Comparison of ENCODE assay signal across 15 cellular contexts in the genomic region with DNA sequence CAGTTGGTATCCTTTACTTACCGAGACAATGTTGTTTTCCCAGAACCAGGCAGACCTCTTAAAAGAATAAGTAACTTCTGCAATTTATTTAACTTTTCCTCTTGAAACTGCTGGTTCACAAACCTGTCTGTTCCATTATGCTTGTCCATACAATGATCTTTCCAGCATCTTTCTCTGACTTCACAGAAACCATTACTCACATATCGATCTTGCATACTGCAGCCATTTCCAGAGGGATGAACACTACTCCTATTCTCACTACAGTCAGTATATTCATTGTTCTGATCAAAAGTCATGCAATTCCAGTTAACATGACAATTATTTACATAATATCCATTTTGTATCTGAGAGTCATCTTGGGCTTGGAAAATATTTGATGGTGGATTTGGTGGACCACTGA. TPM values are rescaled to one million over a fixed set of nuclear protein-coding genes. Genes with fewer than 3 reads are reported as not detected.
DNase-seq lines count a peak whose midpoint lies in the region; ATAC-seq and TF ChIP-seq lines count a peak whose summit lies in the region.
"Had no signal": no experiment of that assay in that cellular context is flagged by ENCODE, and none has a peak within 500 bp of the region (broad histone marks: within the 10 kb centered on the region; RNA-seq: fewer than 3 reads in every experiment).

No MANE protein-coding gene starts in this region.

- H3K9me3 ChIP-seq in parathyroid adenoma (ENCODE audit: control insufficient read depth, low read length), result no peaks in the 10 kb centered on the region
- H3K9me3 ChIP-seq: sigmoid colon, SJSA1 had no signal

- H3K27ac Mint-ChIP-seq in activated T-cell treated with anti-CD3 and anti-CD28 coated beads, Interleukin-2, amount 50 U/mL, for 72 hours, result peak overlapping the region; percentile 96
- no peak overlapping the region for H3K27ac Mint-ChIP-seq in central memory CD8-positive, alpha-beta T cell (ENCODE audit: low read depth)

- H3K4me3 ChIP-seq in NB4 (ENCODE audit: low read depth, low read length), result peak overlapping the region; percentile 43
- peak overlapping the region; percentile 23 for H3K4me3 ChIP-seq in parathyroid adenoma (ENCODE audit: low read depth, low read length)
- H3K4me3 ChIP-seq: sigmoid colon, SJSA1 had no signal

- H3K4me3 Mint-ChIP-seq in activated T-cell treated with anti-CD3 and anti-CD28 coated beads, Interleukin-2, amount 50 U/mL, for 72 hours, result peak overlapping the region; percentile 79 to 84
- peak overlapping the region; percentile 39 for H3K4me3 Mint-ChIP-seq in central memory CD8-positive, alpha-beta T cell

- no peak overlapping the region for H3K27ac ChIP-seq in parathyroid adenoma
- H3K27ac ChIP-seq: sigmoid colon had no signal

- no peak overlapping the region for H3K4me2 ChIP-seq in parathyroid adenoma (ENCODE audit: low read length)

- no peaks in the 10 kb centered on the region for H3K36me3 ChIP-seq in parathyroid adenoma (ENCODE audit: control insufficient read depth, insufficient read depth, low read length)

- peaks cover 13% of the 10 kb centered on the region for H3K4me1 ChIP-seq in parathyroid adenoma

- TF ChIP-seq POLR2A in NB4 (IDR thresholded peaks at IDR 0.05; ENCODE audit: extremely low read depth, insufficient read length), result no peak

- H3K4me1 Mint-ChIP-seq in activated T-cell treated with anti-CD3 and anti-CD28 coated beads, Interleukin-2, amount 50 U/mL, for 72 hours (ENCODE audit: low read depth), result peaks cover 74% of the 10 kb centered on the region
- peaks cover 61% of the 10 kb centered on the region for H3K4me1 Mint-ChIP-seq in central memory CD8-positive, alpha-beta T cell

- H2AFZ ChIP-seq in parathyroid adenoma, result no peak overlapping the region

- peaks cover 30 to 34% of the 10 kb centered on the region in 2 donors for H3K36me3 Mint-ChIP-seq in activated T-cell treated with anti-CD3 and anti-CD28 coated beads, Interleukin-2, amount 50 U/mL, for 72 hours (ENCODE audit: insufficient read depth in 2 of 2)
- H3K36me3 Mint-ChIP-seq in central memory CD8-positive, alpha-beta T cell (ENCODE audit: insufficient read depth), result peaks cover 39% of the 10 kb centered on the region

- ATAC-seq in activated T-cell treated with anti-CD3 and anti-CD28 coated beads, Interleukin-2, amount 50 U/mL, for 72 hours (replicated peaks in 1 of 2), result no peak
- ATAC-seq in central memory CD8-positive, alpha-beta T cell (replicated peaks; ENCODE audit: extremely low read depth, poor library complexity, severe bottlenecking), result no peak
- no peak for ATAC-seq in HG03520 (IDR thresholded peaks at IDR 0.05; ENCODE audit: unreplicated experiment)
- ATAC-seq: left lobe of liver had no signal

- H3K79me2 ChIP-seq in parathyroid adenoma, result peaks cover 28% of the 10 kb centered on the region

- H3K27me3 Mint-ChIP-seq in activated T-cell treated with anti-CD3 and anti-CD28 coated beads, Interleukin-2, amount 50 U/mL, for 72 hours (ENCODE audit: low read depth), result no peaks in the 10 kb centered on the region
- H3K27me3 Mint-ChIP-seq in central memory CD8-positive, alpha-beta T cell, result no peaks in the 10 kb centered on the region

- TF ChIP-seq CTCF in NB4 (IDR thresholded peaks at IDR 0.05; ENCODE audit: low read depth, low read length) (no peak), parathyroid adenoma (IDR thresholded peaks at IDR 0.05) (no peak)

- no peaks in the 10 kb centered on the region for H3K27me3 ChIP-seq in parathyroid adenoma (ENCODE audit: control insufficient read depth, insufficient read depth, low read length)
- H3K27me3 ChIP-seq: sigmoid colon, SJSA1 had no signal

- DNase-seq in activated T-cell treated with anti-CD3 and anti-CD28 coated beads, Interleukin-2, amount 50 U/mL, for 72 hours, result no peak
- DNase-seq in activated T-cell treated with anti-CD3 and anti-CD28 coated beads, Interleukin-2, amount 50 U/mL, for 1 hour, result no peak
- no peak for DNase-seq in NB4 (ENCODE audit: low read depth)
- no peak for DNase-seq in central memory CD8-positive, alpha-beta T cell (ENCODE audit: low spot score in 2 of 2)
- no peak for DNase-seq in MV-4-11 (lab: John Stamatoyannopoulos, UW)
- DNase-seq in NCI-H2081 (lab: John Stamatoyannopoulos, UW), result no peak
- DNase-seq: activated CD8-positive, alpha-beta memory T cell treated with anti-CD3 and anti-CD28 coated beads, Interleukin-2, amount 50 U/mL, for 4 hours; aorta; NCI-H1105 treated with DMSO at 0.1 percent for 48 hours; sigmoid colon; stimulated activated naive CD4-positive, alpha-beta T cell treated with Interleukin-2 at 50 U/mL for 16 hours had no signal

- no peaks in the 10 kb centered on the region for H3K9me3 Mint-ChIP-seq in activated T-cell treated with anti-CD3 and anti-CD28 coated beads, Interleukin-2, amount 50 U/mL, for 72 hours
- no peaks in the 10 kb centered on the region for H3K9me3 Mint-ChIP-seq in central memory CD8-positive, alpha-beta T cell

- H3K9ac ChIP-seq in parathyroid adenoma, result no peak overlapping the region

RNA-seq across cellular contexts. Expression of gene N4BP2L2, which starts 2.8 kb away (rescaled TPM):
- total RNA-seq in activated T-cell treated with anti-CD3 and anti-CD28 coated beads, Interleukin-2, amount 50 U/mL, for 72 hours, result 100 to 1,000 TPM; 136 to 151 TPM

RNA-seq across cellular contexts. Expression of gene PDS5B, which starts 50.5 kb away (rescaled TPM):
- 10 to 100 TPM; 52.9 to 53.1 TPM for total RNA-seq in activated T-cell treated with anti-CD3 and anti-CD28 coated beads, Interleukin-2, amount 50 U/mL, for 72 hours
